Comparison of ENCODE assay signal across 21 cellular contexts in genomic region chr17:39513256-39513655, GRCh38.
"Had no signal": no experiment of that assay in that cellular context is flagged by ENCODE, and none has a peak within 500 bp of the region (broad histone marks: within the 10 kb centered on the region; RNA-seq: fewer than 3 reads in every experiment).

No MANE protein-coding gene starts in this region.

- H3K4me1 ChIP-seq: colonic mucosa, right atrium auricular region, stomach, vagina had no signal

- H3K9me3 Mint-ChIP-seq: activated B cell treated with CpG ODN at 0.5 μM for 24 hours; activated CD4-positive, alpha-beta T cell treated with anti-CD3 and anti-CD28 coated beads, Interleukin-2, amount 10 ng/mL, durations not matched to agents 24 days and 14 days; activated naive CD8-positive, alpha-beta T cell treated with anti-CD3 and anti-CD28 coated beads, Interleukin-2, amount 10 ng/mL, durations not matched to agents 7 days and 5 days; activated T-helper 2 cell treated with anti-CD3 and anti-CD28 coated beads, Interferon-gamma antibody, Interleukin-2, Interleukin-4, amounts not matched to agents 10 μg/mL and 5 μg/mL and 100 μg/mL, durations not matched to agents 14 hours and 24 hours and 36 hours; endodermal cell; mesothelial cell of epicardium; T-helper 1 cell treated with Interleukin-12 subunit alpha and Interleukin-12 subunit beta and Interleukin-4 antibody, amounts not matched to agents 30 μg/mL and 1 μg/mL, for 36 hours had no signal

- DNase-seq: activated B cell treated with CpG ODN at 0.5 μM for 24 hours; activated CD4-positive, alpha-beta T cell treated with anti-CD3 and anti-CD28 coated beads, Interleukin-2, amount 10 ng/mL, durations not matched to agents 24 days and 14 days; activated naive CD4-positive, alpha-beta T cell treated with Interleukin-2 at 50 U/mL for 16 hours; activated naive CD8-positive, alpha-beta T cell treated with anti-CD3 and anti-CD28 coated beads, Interleukin-2, amount 10 ng/mL, durations not matched to agents 7 days and 5 days; amygdala; caudate nucleus; colonic mucosa; endodermal cell; foreskin melanocyte; glutamatergic neuron; stimulated activated CD4-positive, alpha-beta T cell treated with anti-CD3 and anti-CD28 coated beads, Interleukin-2, amount 100 ng/mL, for 24 hours; stomach; trophoblast cell had no signal

- ATAC-seq: left lobe of liver had no signal

- H3K4me3 ChIP-seq: colonic mucosa, lung, right atrium auricular region, stomach, vagina had no signal

- H3K27ac ChIP-seq: colonic mucosa, right atrium auricular region, stomach, vagina had no signal

- H3K4me1 Mint-ChIP-seq: activated B cell treated with CpG ODN at 0.5 μM for 24 hours; activated CD4-positive, alpha-beta T cell treated with anti-CD3 and anti-CD28 coated beads, Interleukin-2, amount 10 ng/mL, durations not matched to agents 24 days and 14 days; endodermal cell; mesothelial cell of epicardium had no signal

- H3K9me3 ChIP-seq: colonic mucosa, right atrium auricular region, stomach, vagina had no signal

- H3K27ac Mint-ChIP-seq: activated B cell treated with CpG ODN at 0.5 μM for 24 hours; activated CD4-positive, alpha-beta T cell treated with anti-CD3 and anti-CD28 coated beads, Interleukin-2, amount 10 ng/mL, durations not matched to agents 24 days and 14 days; activated naive CD8-positive, alpha-beta T cell treated with anti-CD3 and anti-CD28 coated beads, Interleukin-2, amount 10 ng/mL, durations not matched to agents 7 days and 5 days; activated T-helper 2 cell treated with anti-CD3 and anti-CD28 coated beads, Interferon-gamma antibody, Interleukin-2, Interleukin-4, amounts not matched to agents 10 μg/mL and 5 μg/mL and 100 μg/mL, durations not matched to agents 14 hours and 24 hours and 36 hours; endodermal cell; mesothelial cell of epicardium; T-helper 1 cell treated with Interleukin-12 subunit alpha and Interleukin-12 subunit beta and Interleukin-4 antibody, amounts not matched to agents 30 μg/mL and 1 μg/mL, for 36 hours had no signal

- H3K27me3 Mint-ChIP-seq: activated B cell treated with CpG ODN at 0.5 μM for 24 hours; activated CD4-positive, alpha-beta T cell treated with anti-CD3 and anti-CD28 coated beads, Interleukin-2, amount 10 ng/mL, durations not matched to agents 24 days and 14 days; activated naive CD8-positive, alpha-beta T cell treated with anti-CD3 and anti-CD28 coated beads, Interleukin-2, amount 10 ng/mL, durations not matched to agents 7 days and 5 days had no signal

- H3K4me3 Mint-ChIP-seq: activated B cell treated with CpG ODN at 0.5 μM for 24 hours; activated CD4-positive, alpha-beta T cell treated with anti-CD3 and anti-CD28 coated beads, Interleukin-2, amount 10 ng/mL, durations not matched to agents 24 days and 14 days; activated naive CD8-positive, alpha-beta T cell treated with anti-CD3 and anti-CD28 coated beads, Interleukin-2, amount 10 ng/mL, durations not matched to agents 7 days and 5 days; endodermal cell; mesothelial cell of epicardium; T-helper 1 cell treated with Interleukin-12 subunit alpha and Interleukin-12 subunit beta and Interleukin-4 antibody, amounts not matched to agents 30 μg/mL and 1 μg/mL, for 36 hours had no signal

- FAIRE-seq: keratinocyte had no signal
